In genomic region chr7:89584896-89585295, GRCh38 we compare ENCODE assay signal across 23 cellular contexts.
"Had no signal": no experiment of that assay in that cellular context is flagged by ENCODE, and none has a peak within 500 bp of the region (broad histone marks: within the 10 kb centered on the region; RNA-seq: fewer than 3 reads in every experiment).

No MANE protein-coding gene starts in this region.

- H3K27ac Mint-ChIP-seq: activated CD4-positive, alpha-beta T cell treated with anti-CD3 and anti-CD28 coated beads, Interleukin-2, amount 10 ng/mL, durations not matched to agents 24 days and 14 days; activated CD8-positive, alpha-beta T cell treated with anti-CD3 and anti-CD28 coated beads for 36 hours; activated T-cell treated with anti-CD3 and anti-CD28 coated beads, Interleukin-2, amount 50 U/mL, for 72 hours; activated T-helper 17 cell treated with anti-CD3 and anti-CD28 coated beads, Interleukin-2, amount 50 U/mL, for 72 hours had no signal

- H3K4me3 ChIP-seq: adrenal gland, body of pancreas, breast epithelium, K562 had no signal

- DNase-seq: activated CD4-positive, alpha-beta T cell treated with anti-CD3 and anti-CD28 coated beads, Interleukin-2, amount 10 ng/mL, durations not matched to agents 24 days and 14 days; activated CD4-positive, alpha-beta T cell treated with anti-CD3 and anti-CD28 coated beads, Interleukin-2, amount 50 U/mL, for 4 hours; activated CD8-positive, alpha-beta T cell treated with anti-CD3 and anti-CD28 coated beads for 36 hours; activated effector memory CD4-positive, alpha-beta T cell treated with anti-CD3 and anti-CD28 coated beads, Interleukin-2, amount 50 U/mL, for 16 hours; activated naive CD4-positive, alpha-beta T cell; activated naive CD4-positive, alpha-beta T cell treated with anti-CD3 and anti-CD28 coated beads, Interleukin-2, amount 50 U/mL, for 16 hours; activated T-cell treated with anti-CD3 and anti-CD28 coated beads, Interleukin-2, amount 50 U/mL, for 1 hour; activated T-cell treated with anti-CD3 and anti-CD28 coated beads, Interleukin-2, amount 50 U/mL, for 72 hours; adrenal gland; body of pancreas; NCI-H1105; NCI-H1417 treated with DMSO at 0.1 percent for 48 hours; NCI-H187 treated with DMSO at 0.1 percent for 48 hours; NCI-H2081; NCI-H345; NCI-H524 treated with DMSO at 0.1 percent for 48 hours; SIG-M5; SW 1271; T1000 had no signal

- H3K27me3 ChIP-seq: adrenal gland, body of pancreas, breast epithelium had no signal

- H3K9me3 ChIP-seq: adrenal gland, body of pancreas had no signal

- H3K4me1 ChIP-seq: adrenal gland, body of pancreas, breast epithelium had no signal

- H3K27me3 Mint-ChIP-seq: activated CD4-positive, alpha-beta T cell treated with anti-CD3 and anti-CD28 coated beads, Interleukin-2, amount 10 ng/mL, durations not matched to agents 24 days and 14 days; activated CD8-positive, alpha-beta T cell treated with anti-CD3 and anti-CD28 coated beads for 36 hours; activated T-helper 17 cell treated with anti-CD3 and anti-CD28 coated beads, Interleukin-2, amount 50 U/mL, for 72 hours had no signal

- H3K4me1 Mint-ChIP-seq: activated CD4-positive, alpha-beta T cell treated with anti-CD3 and anti-CD28 coated beads, Interleukin-2, amount 10 ng/mL, durations not matched to agents 24 days and 14 days; activated T-helper 17 cell treated with anti-CD3 and anti-CD28 coated beads, Interleukin-2, amount 50 U/mL, for 72 hours had no signal

- H3K27ac ChIP-seq: adrenal gland, body of pancreas, breast epithelium had no signal

- H3K4me3 Mint-ChIP-seq: activated CD4-positive, alpha-beta T cell treated with anti-CD3 and anti-CD28 coated beads, Interleukin-2, amount 10 ng/mL, durations not matched to agents 24 days and 14 days; activated CD8-positive, alpha-beta T cell treated with anti-CD3 and anti-CD28 coated beads for 36 hours; activated T-cell treated with anti-CD3 and anti-CD28 coated beads, Interleukin-2, amount 50 U/mL, for 72 hours; activated T-helper 17 cell treated with anti-CD3 and anti-CD28 coated beads, Interleukin-2, amount 50 U/mL, for 72 hours had no signal

- ATAC-seq: activated CD8-positive, alpha-beta T cell treated with anti-CD3 and anti-CD28 coated beads for 36 hours; activated T-cell treated with anti-CD3 and anti-CD28 coated beads, Interleukin-2, amount 50 U/mL, for 72 hours; activated T-helper 17 cell treated with anti-CD3 and anti-CD28 coated beads, Interleukin-2, amount 50 U/mL, for 72 hours; body of pancreas; K562; Panc1 had no signal

- H3K36me3 ChIP-seq: adrenal gland, breast epithelium had no signal
